Comparison of ENCODE assay signal across 25 cellular contexts in genomic region chr11:69573751-69574382, GRCh38.
"Had no signal": no experiment of that assay in that cellular context is flagged by ENCODE, and none has a peak within 500 bp of the region (broad histone marks: within the 10 kb centered on the region; RNA-seq: fewer than 3 reads in every experiment).

No MANE protein-coding gene starts in this region.

- ATAC-seq: activated CD8-positive, alpha-beta T cell treated with anti-CD3 and anti-CD28 coated beads for 36 hours; body of pancreas; heart right ventricle; left ventricle myocardium superior; stimulated activated effector memory CD8-positive, alpha-beta T cell treated with anti-CD3 and anti-CD28 coated beads, Interleukin-12 subunit alpha, Interleukin-12 subunit beta, amount 100 ng/mL, for 72 hours; T-cell had no signal

- H3K4me3 ChIP-seq: body of pancreas, colonic mucosa, dorsolateral prefrontal cortex, heart right ventricle, ovary, prostate gland, sigmoid colon, thoracic aorta, uterus had no signal

- H3K9me3 ChIP-seq: body of pancreas, colonic mucosa, heart right ventricle, ovary, prostate gland, sigmoid colon, thoracic aorta, uterus had no signal

- H3K27me3 ChIP-seq: body of pancreas, colonic mucosa, heart right ventricle, ovary, sigmoid colon, uterus had no signal

- DNase-seq: activated B cell treated with CpG ODN at 0.5 μM for 24 hours; activated CD4-positive, alpha-beta T cell treated with anti-CD3 and anti-CD28 coated beads, Interleukin-2, amount 50 U/mL, for 1 hour; activated CD8-positive, alpha-beta T cell treated with anti-CD3 and anti-CD28 coated beads for 36 hours; activated T-cell treated with anti-CD3 and anti-CD28 coated beads, Interleukin-2, amount 50 U/mL, for 24 hours; anterior cingulate cortex; body of pancreas; cerebellar nuclear complex; colonic mucosa; effector memory CD4-positive, alpha-beta T cell; heart right ventricle; kidney glomerular epithelial cell; left ventricle myocardium superior; naive B cell; nephron progenitor cell; ovary; sigmoid colon; small intestine; stimulated activated CD4-positive, alpha-beta T cell treated with anti-CD3 and anti-CD28 coated beads, Interleukin-4, amount 100 ng/mL, for 24 hours; T-cell; trophoblast cell; uterus had no signal

- H3K4me1 ChIP-seq: body of pancreas, colonic mucosa, prostate gland, sigmoid colon, uterus had no signal

- H3K36me3 ChIP-seq: colonic mucosa, heart right ventricle, ovary, prostate gland, sigmoid colon, thoracic aorta, uterus had no signal

- H3K27ac ChIP-seq: body of pancreas, colonic mucosa, dorsolateral prefrontal cortex, heart right ventricle, ovary, prostate gland, sigmoid colon, thoracic aorta, uterus had no signal
